27 cellular contexts compared by ENCODE assay signal in genomic region chr4:178856139-178856800, GRCh38.
"Had no signal": no experiment of that assay in that cellular context is flagged by ENCODE, and none has a peak within 500 bp of the region (broad histone marks: within the 10 kb centered on the region; RNA-seq: fewer than 3 reads in every experiment).

No MANE protein-coding gene starts in this region.

- FAIRE-seq: keratinocyte, urothelium cell line had no signal

- H3K4me3 ChIP-seq: left lung, lower lobe of right lung, ovary, right atrium auricular region, skin epidermis, suprapubic skin, thoracic aorta, tibial artery, upper lobe of right lung had no signal

- H3K4me1 ChIP-seq: left lung, lower lobe of right lung, right atrium auricular region, suprapubic skin, tibial artery, upper lobe of right lung had no signal

- H3K9me3 ChIP-seq: left lung, lower lobe of right lung, ovary, right atrium auricular region, suprapubic skin, thoracic aorta, tibial artery, upper lobe of right lung had no signal

- DNase-seq: head of caudate nucleus; hippocampal formation; kidney glomerular epithelial cell; left colon; left lung; lower lobe of right lung; mammary epithelial cell; mesenchymal stem cell; naive B cell; natural killer cell; nephron progenitor cell; ovary; stimulated activated CD4-positive, alpha-beta T cell treated with anti-CD3 and anti-CD28 coated beads, Interleukin-12 subunit alpha, Interleukin-12 subunit beta, amount 100 ng/mL, for 4 hours; stimulated activated CD4-positive, alpha-beta T cell treated with anti-CD3 and anti-CD28 coated beads, Interleukin-15, amount 100 ng/mL, for 24 hours; stimulated activated CD4-positive, alpha-beta T cell treated with anti-CD3 and anti-CD28 coated beads, Interleukin-4, amount 100 ng/mL, for 24 hours; stimulated activated naive CD4-positive, alpha-beta T cell; tibial artery; trophoblast cell; upper lobe of right lung had no signal

- H3K27me3 ChIP-seq: left lung, ovary, right atrium auricular region, suprapubic skin, tibial artery, upper lobe of right lung had no signal

- H3K27ac ChIP-seq: left lung, lower lobe of right lung, ovary, right atrium auricular region, skin epidermis, suprapubic skin, thoracic aorta, tibial artery, upper lobe of right lung had no signal

- ATAC-seq: left colon; left lung; lower lobe of right lung; natural killer cell; sciatic nerve; stimulated activated effector memory CD8-positive, alpha-beta T cell treated with anti-CD3 and anti-CD28 coated beads, Interleukin-12 subunit alpha, Interleukin-12 subunit beta, amount 100 ng/mL, for 72 hours; upper lobe of right lung had no signal

- H3K36me3 ChIP-seq: left lung, lower lobe of right lung, ovary, right atrium auricular region, suprapubic skin, thoracic aorta, tibial artery, upper lobe of right lung had no signal
